Comparison of ENCODE assay signal across 8 cellular contexts in genomic region chr11:74634537-74634936, GRCh38. TPM values are rescaled to one million over a fixed set of nuclear protein-coding genes. Genes with fewer than 3 reads are reported as not detected.
DNase-seq lines count a peak whose midpoint lies in the region; ATAC-seq and TF ChIP-seq lines count a peak whose summit lies in the region.

No MANE protein-coding gene starts in this region.

- no peak overlapping the region for H3K4me3 Mint-ChIP-seq in osteocyte (ENCODE audit: unreplicated experiment)

- H3K27me3 Mint-ChIP-seq in osteocyte (ENCODE audit: unreplicated experiment), result no peaks in the 10 kb centered on the region

- H3K9me3 Mint-ChIP-seq in osteocyte (ENCODE audit: unreplicated experiment), result no peaks in the 10 kb centered on the region

- peak; percentile 68 for DNase-seq in G401 (ENCODE audit: low spot score)
- peak; percentile 91 for DNase-seq in NCI-H69 (lab: John Stamatoyannopoulos, UW)
- no peak for DNase-seq in osteocyte (ENCODE audit: extremely low spot score, unreplicated experiment)
- DNase-seq in NCI-H1092 (lab: John Stamatoyannopoulos, UW), result no peak
- DNase-seq in stimulated activated CD4-positive, alpha-beta T cell treated with anti-CD3 and anti-CD28 coated beads, Interleukin-2, amount 100 ng/mL, for 48 hours, result no peak
- DNase-seq in globus pallidus (ENCODE audit: low spot score), result no peak

- in situ Hi-C loops in G401 (cut with HindIII; ENCODE audit: low sequenced_read_pairs), result no loop called here

- ATAC-seq in esophagus mucosa (peak; percentile 76), GM19035 (IDR thresholded peaks at IDR 0.05; ENCODE audit: unreplicated experiment) (no peak)

- peak; percentile 37 for TF ChIP-seq CTCF in osteocyte (IDR thresholded peaks at IDR 0.05)

- H3K27ac Mint-ChIP-seq in osteocyte (ENCODE audit: unreplicated experiment), result no peak overlapping the region

- peaks cover 20% of the 10 kb centered on the region for H3K4me1 Mint-ChIP-seq in osteocyte (ENCODE audit: unreplicated experiment)

- peaks cover 11% of the 10 kb centered on the region for H3K36me3 Mint-ChIP-seq in osteocyte (ENCODE audit: unreplicated experiment)

RNA-seq across cellular contexts. Expression of gene POLD3, which starts 42.2 kb away (rescaled TPM):
- total RNA-seq in G401 (2014; rRNA removed; shearing (Covaris generic)), result 15.6 and 30.7 TPM in 2 replicates
- 13.5 TPM for total RNA-seq in esophagus mucosa
- 12.8 and 16.2 TPM in 2 replicates for total RNA-seq in osteocyte

Comparison
In these comparisons a context has a peak if more than half of its experiments do, and no peak if none do; other contexts are left out.
1. DNase-seq: peak in G401 (single experiment) and NCI-H69 (single experiment); none in osteocyte (single experiment), NCI-H1092 (single experiment), stimulated activated CD4-positive, alpha-beta T cell treated with anti-CD3 and anti-CD28 coated beads, Interleukin-2, amount 100 ng/mL, for 48 hours (0 of 2) and globus pallidus (single experiment).